8 cellular contexts compared by ENCODE assay signal in the genomic region with DNA sequence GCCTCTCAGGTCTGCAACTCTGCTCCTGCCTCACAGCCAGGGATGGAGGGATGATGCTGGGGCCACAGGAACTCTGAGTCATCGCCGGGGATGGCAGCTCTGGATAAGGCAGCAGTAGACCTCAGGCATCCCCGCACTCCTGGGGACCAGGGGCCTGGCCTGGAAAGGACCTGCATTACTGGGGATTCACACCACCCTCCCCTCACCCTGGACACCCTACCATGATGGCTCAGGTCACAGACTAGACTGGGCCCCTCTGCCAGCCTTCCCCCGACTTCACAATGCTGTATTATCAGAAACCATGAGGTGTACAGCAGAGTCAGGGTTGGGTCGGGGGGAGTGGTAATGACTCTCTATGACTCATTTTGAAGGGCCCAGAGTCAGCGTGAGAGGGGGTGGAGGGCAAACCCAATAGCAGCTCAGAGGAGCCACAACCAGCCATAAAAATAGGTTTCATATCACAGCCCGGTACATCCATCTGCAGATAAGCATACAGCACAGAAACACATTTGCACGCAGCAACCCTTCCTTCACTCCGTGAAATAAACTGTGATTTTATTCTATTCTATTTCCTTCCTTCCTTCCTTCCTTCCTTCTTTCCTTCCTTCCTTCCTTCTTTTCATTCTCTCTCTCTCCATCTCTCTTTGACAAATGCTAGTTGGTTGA. TPM values are rescaled to one million over a fixed set of nuclear protein-coding genes. Genes with fewer than 3 reads are reported as not detected.
DNase-seq lines count a peak whose midpoint lies in the region; ATAC-seq and TF ChIP-seq lines count a peak whose summit lies in the region.

No MANE protein-coding gene starts in this region.

- H3K27me3 Mint-ChIP-seq in T-helper 1 cell treated with Interleukin-12 subunit alpha and Interleukin-12 subunit beta and Interleukin-4 antibody, amounts not matched to agents 30 μg/mL and 1 μg/mL, for 36 hours (ENCODE audit: low read depth), result no peaks in the 10 kb centered on the region

- H3K27ac ChIP-seq in gastrocnemius medialis (no peak overlapping the region), WERI-Rb-1 (no peak overlapping the region)

- DNase-seq in astrocyte of the spinal cord (ENCODE audit: low read depth, low spot score), result peak; percentile 83
- peak in 2 of 3 donors; percentile 15 to 50 for DNase-seq in stimulated activated CD4-positive, alpha-beta T cell treated with anti-CD3 and anti-CD28 coated beads, TNF-alpha, amount 100 ng/mL, for 1 hour (ENCODE audit: low read depth in 3 of 3, low spot score in 1 of 3)
- DNase-seq in gastrocnemius medialis, result no peak
- no peak for DNase-seq in AML-193 (lab: John Stamatoyannopoulos, UW)
- DNase-seq in WERI-Rb-1, result no peak
- no peak for DNase-seq in NCI-H1694 treated with DMSO at 0.1 percent for 48 hours (lab: John Stamatoyannopoulos, UW)

- peak overlapping the region; percentile 44 for H3K4me3 Mint-ChIP-seq in T-helper 1 cell treated with Interleukin-12 subunit alpha and Interleukin-12 subunit beta and Interleukin-4 antibody, amounts not matched to agents 30 μg/mL and 1 μg/mL, for 36 hours

- no peaks in the 10 kb centered on the region for H3K4me1 ChIP-seq in gastrocnemius medialis

- H3K4me3 ChIP-seq in astrocyte of the spinal cord (ENCODE audit: low read depth, low read length) (no peak overlapping the region), gastrocnemius medialis (no peak overlapping the region), WERI-Rb-1 (ENCODE audit: low read depth, low read length) (no peak overlapping the region)

- intact Hi-C loops in gastrocnemius medialis (cut with DNase I; ENCODE audit: low total_unique reads), result no loop called here

- in situ Hi-C loops in astrocyte of the spinal cord (cut with HindIII; ENCODE audit: low sequenced_read_pairs), result no loop called here
- in situ Hi-C loops in gastrocnemius medialis (cut with MboI; ENCODE audit: low sequenced_read_pairs in 4 of 4), result no loop called here

- H3K27me3 ChIP-seq in gastrocnemius medialis (peaks cover 0 to 2% (median 0%) of the 10 kb centered on the region in 3 donors), WERI-Rb-1 (ENCODE audit: insufficient read depth, low read depth, severe bottlenecking) (no peaks in the 10 kb centered on the region)

- peaks cover 37% of the 10 kb centered on the region for H3K4me1 Mint-ChIP-seq in T-helper 1 cell treated with Interleukin-12 subunit alpha and Interleukin-12 subunit beta and Interleukin-4 antibody, amounts not matched to agents 30 μg/mL and 1 μg/mL, for 36 hours (ENCODE audit: low read depth)

- H3K9me3 ChIP-seq in gastrocnemius medialis (no peaks in the 10 kb centered on the region), WERI-Rb-1 (ENCODE audit: severe bottlenecking) (no peaks in the 10 kb centered on the region)

- TF ChIP-seq CTCF in astrocyte of the spinal cord (IDR thresholded peaks at IDR 0.05; ENCODE audit: low read depth, low read length) (no peak), gastrocnemius medialis (IDR thresholded peaks at IDR 0.05 in 4 of 5, conservative IDR thresholded peaks at IDR 0.05 in 1 of 5) (no peak), WERI-Rb-1 (IDR thresholded peaks at IDR 0.05; ENCODE audit: low read depth, low read length) (no peak)

- peaks cover 24% of the 10 kb centered on the region for H3K9me3 Mint-ChIP-seq in T-helper 1 cell treated with Interleukin-12 subunit alpha and Interleukin-12 subunit beta and Interleukin-4 antibody, amounts not matched to agents 30 μg/mL and 1 μg/mL, for 36 hours

- peak overlapping the region; percentile 84 for H3K27ac Mint-ChIP-seq in T-helper 1 cell treated with Interleukin-12 subunit alpha and Interleukin-12 subunit beta and Interleukin-4 antibody, amounts not matched to agents 30 μg/mL and 1 μg/mL, for 36 hours

- no peak for TF ChIP-seq POLR2A in gastrocnemius medialis (IDR thresholded peaks at IDR 0.05)

- peak; percentile 78 for ATAC-seq in GM19463 (IDR thresholded peaks at IDR 0.05; ENCODE audit: unreplicated experiment)
- ATAC-seq in gastrocnemius medialis, result no peak

- H3K36me3 Mint-ChIP-seq in T-helper 1 cell treated with Interleukin-12 subunit alpha and Interleukin-12 subunit beta and Interleukin-4 antibody, amounts not matched to agents 30 μg/mL and 1 μg/mL, for 36 hours (ENCODE audit: low read depth), result peaks cover 26% of the 10 kb centered on the region

- no peaks in the 10 kb centered on the region for H3K36me3 ChIP-seq in gastrocnemius medialis
- no peaks in the 10 kb centered on the region for H3K36me3 ChIP-seq in WERI-Rb-1

RNA-seq across cellular contexts. Expression of a gene that starts 28.8 kb away (rescaled TPM):
- not detected for total RNA-seq in gastrocnemius medialis

Comparison
In these comparisons a context has a peak if more than half of its experiments do, and no peak if none do; other contexts are left out.
1. DNase-seq: peak in astrocyte of the spinal cord (single experiment) and stimulated activated CD4-positive, alpha-beta T cell treated with anti-CD3 and anti-CD28 coated beads, TNF-alpha, amount 100 ng/mL, for 1 hour (2 of 3); none in gastrocnemius medialis (0 of 2), AML-193 (0 of 2), WERI-Rb-1 (single experiment) and NCI-H1694 treated with DMSO at 0.1 percent for 48 hours (single experiment).